Comparison of ENCODE assay signal across 8 cellular contexts in the genomic region with DNA sequence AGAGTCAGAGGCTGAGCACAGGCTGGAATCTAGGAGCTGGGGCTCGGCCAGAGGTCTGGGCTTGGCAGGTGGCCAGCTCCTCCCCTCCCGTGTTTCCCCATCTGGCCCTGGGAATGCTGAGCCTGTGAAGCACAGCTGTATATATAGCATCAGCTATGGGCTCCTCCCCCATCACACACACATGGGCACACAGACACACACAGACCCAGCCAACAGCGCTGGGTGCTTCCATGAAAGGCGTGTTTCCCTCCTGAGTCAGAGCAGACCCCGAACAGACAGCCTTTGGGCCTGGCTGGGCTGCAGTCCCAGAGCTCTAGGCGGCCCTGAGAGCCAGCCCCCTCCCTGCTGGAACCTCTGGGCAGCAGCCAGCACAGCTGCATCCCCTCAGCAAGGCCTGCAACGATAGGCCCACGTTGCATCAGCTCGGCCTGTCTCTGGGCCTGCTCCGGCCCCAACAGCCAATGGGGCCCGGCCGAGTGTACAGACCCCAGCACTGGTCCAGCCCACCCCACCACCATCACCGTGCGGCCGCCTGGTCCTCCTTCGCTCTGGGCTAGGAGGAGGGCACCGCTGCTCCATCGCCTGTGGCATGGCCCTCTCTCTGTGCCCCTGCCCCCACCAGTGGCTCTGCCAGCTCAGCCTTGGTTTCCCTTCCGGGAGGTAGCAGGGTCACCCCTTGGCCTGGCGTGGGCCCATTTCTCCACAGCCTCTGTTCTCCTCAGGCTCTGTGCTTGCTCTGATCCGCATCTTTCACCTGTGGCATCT. TPM values are rescaled to one million over a fixed set of nuclear protein-coding genes. Genes with fewer than 3 reads are reported as not detected.
A peak's percentile ranks its signal among the peaks of the same experiment; 100 is the strongest.
DNase-seq lines count a peak whose midpoint lies in the region; ATAC-seq and TF ChIP-seq lines count a peak whose summit lies in the region.

No MANE protein-coding gene starts in this region.

- H3K4me3 ChIP-seq in esophagus (ENCODE audit: low read depth in 1 of 2, low read length in 2 of 2), result no peak overlapping the region
- H3K4me3 ChIP-seq in mucosa of descending colon, result no peak overlapping the region

- H3K9me3 ChIP-seq in esophagus (ENCODE audit: control insufficient read depth in 2 of 2, insufficient read depth in 1 of 2, low read depth in 1 of 2, low read length in 1 of 2), result no peaks in the 10 kb centered on the region
- H3K9me3 ChIP-seq in mucosa of descending colon, result no peaks in the 10 kb centered on the region

- 48 to 50% methylated on average over 21 of the region's 21 CpGs for WGBS in esophagus, 2 donors

- H3K4me1 ChIP-seq in esophagus (ENCODE audit: control insufficient read depth in 2 of 2, insufficient read depth in 2 of 2, low read length in 1 of 2), result peaks cover 7 to 10% of the 10 kb centered on the region in 2 donors
- peaks cover 12% of the 10 kb centered on the region for H3K4me1 ChIP-seq in mucosa of descending colon (ENCODE audit: low read depth)

- no peaks in the 10 kb centered on the region for H3K36me3 ChIP-seq in esophagus (ENCODE audit: control insufficient read depth in 2 of 2, insufficient read depth in 2 of 2, low read length in 1 of 2)
- no peaks in the 10 kb centered on the region for H3K36me3 ChIP-seq in mucosa of descending colon (ENCODE audit: low read depth)

- DNase-seq in COR-L47 (lab: John Stamatoyannopoulos, UW), result peak; percentile 51
- DNase-seq in OCI-M1 (lab: John Stamatoyannopoulos, UW), result peak; percentile 87
- peak; percentile 71 to 88 (median 78) for DNase-seq in mucosa of descending colon
- DNase-seq in NCI-H146 (lab: John Stamatoyannopoulos, UW), result no peak
- DNase-seq in stimulated activated CD4-positive, alpha-beta T cell treated with anti-CD3 and anti-CD28 coated beads, Interleukin-15, amount 100 ng/mL, for 24 hours, result no peak

- H3K27me3 ChIP-seq in esophagus (ENCODE audit: control insufficient read depth in 1 of 2, insufficient read depth in 2 of 2, low read length in 2 of 2), result no peaks in the 10 kb centered on the region

- ATAC-seq in mucosa of descending colon (peak; percentile 74), GM21360 (IDR thresholded peaks at IDR 0.05; ENCODE audit: unreplicated experiment) (no peak), GM18498 (IDR thresholded peaks at IDR 0.05; ENCODE audit: unreplicated experiment) (no peak)

- peak overlapping the region; percentile 66 to 93 for H3K27ac ChIP-seq in esophagus (ENCODE audit: low read depth in 2 of 2, low read length in 1 of 2)

- no peak for TF ChIP-seq CTCF in mucosa of descending colon (IDR thresholded peaks at IDR 0.05)

- intact Hi-C loops in mucosa of descending colon (cut with DNase I, micrococcal nuclease), result no loop called here

RNA-seq across cellular contexts. Expression of a gene that starts 7.6 kb away (rescaled TPM):
- 10 to 100 TPM; 20.0 to 27.1 TPM for polyA plus RNA-seq in esophagus
- total RNA-seq in mucosa of descending colon, result 10 to 100 TPM; 44.1 to 87.0 (median 50.5) TPM

RNA-seq across cellular contexts. Expression of a gene that starts 28.7 kb away (rescaled TPM):
- 1 to 10 TPM; 1.9 to 3.0 TPM for polyA plus RNA-seq in esophagus
- 1 to 10 TPM; 3.0 to 7.7 (median 4.6) TPM for total RNA-seq in mucosa of descending colon

Comparison
In these comparisons a context has a peak if more than half of its experiments do, and no peak if none do; other contexts are left out.
1. DNase-seq: peak in COR-L47 (single experiment), OCI-M1 (single experiment) and mucosa of descending colon (3 of 3); none in NCI-H146 (single experiment) and stimulated activated CD4-positive, alpha-beta T cell treated with anti-CD3 and anti-CD28 coated beads, Interleukin-15, amount 100 ng/mL, for 24 hours (single experiment).